ENCODE assay signal across 12 cellular contexts in genomic region chr7:3408814-3409595, GRCh38.
DNase-seq lines count a peak whose midpoint lies in the region; ATAC-seq and TF ChIP-seq lines count a peak whose summit lies in the region.
"Had no signal": no experiment of that assay in that cellular context is flagged by ENCODE, and none has a peak within 500 bp of the region (broad histone marks: within the 10 kb centered on the region; RNA-seq: fewer than 3 reads in every experiment).

No MANE protein-coding gene starts in this region.

- no peak for TF ChIP-seq POLR2A in testis (IDR thresholded peaks at IDR 0.05)

- ATAC-seq in activated naive CD4-positive, alpha-beta T cell treated with anti-CD3 and anti-CD28 coated beads, Interleukin-2, amount 50 U/mL, for 72 hours: peak; percentile 90 to 99
- ATAC-seq in GM18907 (IDR thresholded peaks at IDR 0.05; ENCODE audit: unreplicated experiment): no peak

- no peaks in the 10 kb centered on the region for H3K36me3 ChIP-seq in testis (ENCODE audit: low read depth, missing control alignments)
- H3K36me3 ChIP-seq: prostate gland had no signal

- in situ Hi-C loops in GM13976 (cut with MboI; ENCODE audit: low sequenced_read_pairs, unreplicated experiment): no loop called here

- no peaks in the 10 kb centered on the region for H3K27me3 ChIP-seq in testis

- H3K4me3 ChIP-seq in testis: no peak overlapping the region
- H3K4me3 ChIP-seq: prostate gland had no signal

- H3K27ac ChIP-seq in testis: no peak overlapping the region
- H3K27ac ChIP-seq: prostate gland had no signal

- peak in 1 of 2 donors; percentile 6 for DNase-seq in activated naive CD4-positive, alpha-beta T cell treated with anti-CD3 and anti-CD28 coated beads, Interleukin-2, amount 50 U/mL, for 72 hours (ENCODE audit: low spot score in 2 of 2)
- no peak for DNase-seq in activated naive CD4-positive, alpha-beta T cell (lab: John Stamatoyannopoulos, UW)
- DNase-seq in NCI-H2171 (lab: John Stamatoyannopoulos, UW): peak; percentile 52
- peak; percentile 46 for DNase-seq in astrocyte of the hippocampus (ENCODE audit: low read depth, low spot score)
- DNase-seq in testis: no peak
- DNase-seq in activated gamma-delta T cell treated with Interleukin-2 at 50 U/mL for 16 hours: no peak
- DNase-seq in GM13976 (ENCODE audit: low spot score): no peak
- DNase-seq: activated CD4-positive, alpha-beta T cell treated with anti-CD3 and anti-CD28 coated beads, Interleukin-2, amount 50 U/mL, for 48 hours; stimulated activated CD4-positive, alpha-beta T cell treated with anti-CD3 and anti-CD28 coated beads, Interleukin-2, amount 100 ng/mL, for 48 hours; stimulated activated naive B cell treated with anti-CD40 and anti-IgM and Interleukin-4, amounts not matched to agents 10 μg/mL and 1 μg/mL and 100 μg/mL, for 72 hours had no signal

- TF ChIP-seq CTCF in testis (IDR thresholded peaks at IDR 0.05) (no peak), GM13976 (IDR thresholded peaks at IDR 0.05; ENCODE audit: borderline replicate concordance, control extremely low read depth, extremely low read depth, insufficient read depth, missing control alignments) (no peak)

- intact Hi-C loops in testis (cut with DNase I; ENCODE audit: low total_unique reads): no loop called here

- H3K9me3 Mint-ChIP-seq in activated naive CD4-positive, alpha-beta T cell treated with anti-CD3 and anti-CD28 coated beads, Interleukin-2, amount 50 U/mL, for 72 hours: no peaks in the 10 kb centered on the region
- H3K9me3 Mint-ChIP-seq: stimulated activated naive B cell treated with anti-CD40 and anti-IgM and Interleukin-4, amounts not matched to agents 10 μg/mL and 1 μg/mL and 100 μg/mL, for 72 hours had no signal

- no peaks in the 10 kb centered on the region for H3K9me3 ChIP-seq in testis
- H3K9me3 ChIP-seq: prostate gland had no signal

- H3K36me3 Mint-ChIP-seq in activated naive CD4-positive, alpha-beta T cell treated with anti-CD3 and anti-CD28 coated beads, Interleukin-2, amount 50 U/mL, for 72 hours: no peaks in the 10 kb centered on the region
- H3K36me3 Mint-ChIP-seq: stimulated activated naive B cell treated with anti-CD40 and anti-IgM and Interleukin-4, amounts not matched to agents 10 μg/mL and 1 μg/mL and 100 μg/mL, for 72 hours had no signal

- H3K4me1 ChIP-seq in testis: no peaks in the 10 kb centered on the region
- H3K4me1 ChIP-seq: prostate gland had no signal

- peak overlapping the region in 1 of 2 donors; percentile 5 for H3K27ac Mint-ChIP-seq in activated naive CD4-positive, alpha-beta T cell treated with anti-CD3 and anti-CD28 coated beads, Interleukin-2, amount 50 U/mL, for 72 hours
- H3K27ac Mint-ChIP-seq: stimulated activated naive B cell treated with anti-CD40 and anti-IgM and Interleukin-4, amounts not matched to agents 10 μg/mL and 1 μg/mL and 100 μg/mL, for 72 hours had no signal

- WGBS in testis, 2 donors: 86 to 88% methylated on average over 5 of the region's 5 CpGs

Comparison
In these comparisons a context has a peak if more than half of its experiments do, and no peak if none do; other contexts are left out.
1. DNase-seq: peak in NCI-H2171 (single experiment) and astrocyte of the hippocampus (single experiment); none in activated naive CD4-positive, alpha-beta T cell (0 of 4), testis (single experiment), activated gamma-delta T cell treated with Interleukin-2 at 50 U/mL for 16 hours (single experiment) and GM13976 (single experiment).